ENCODE assay signal across 15 cellular contexts in the genomic region with DNA sequence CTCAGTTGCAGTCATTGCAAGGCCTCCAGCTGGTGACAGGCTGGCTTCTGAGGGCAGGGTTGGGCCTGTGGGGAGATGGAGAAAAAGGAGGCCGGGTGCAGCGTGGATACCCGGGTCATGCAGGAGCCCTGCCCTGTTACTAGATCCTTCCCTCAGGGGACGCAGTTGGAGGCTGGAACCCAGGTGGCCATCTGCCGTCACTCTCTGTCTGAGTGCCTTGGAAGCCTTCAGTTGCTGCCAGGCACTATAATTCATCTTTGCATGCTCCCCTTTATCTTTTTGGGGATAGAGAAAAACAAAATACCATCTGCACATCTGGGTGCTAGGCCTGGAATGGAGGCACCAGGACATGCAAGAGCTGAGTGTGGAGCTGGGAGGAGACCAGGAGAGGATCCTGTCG.
DNase-seq lines count a peak whose midpoint lies in the region; ATAC-seq and TF ChIP-seq lines count a peak whose summit lies in the region.
"Had no signal": no experiment of that assay in that cellular context is flagged by ENCODE, and none has a peak within 500 bp of the region (broad histone marks: within the 10 kb centered on the region; RNA-seq: fewer than 3 reads in every experiment).

No MANE protein-coding gene starts in this region.

- no TSS peak for BruUV-seq in MCF 10A (replicated peaks; lab: Mats Ljungman, UMichigan)

- TF ChIP-seq POLR2A in breast epithelium (IDR thresholded peaks at IDR 0.05) (no peak), uterus (IDR thresholded peaks at IDR 0.05) (no peak)

- H3K27me3 Mint-ChIP-seq in MCF 10A (ENCODE audit: insufficient read depth, unreplicated experiment), result peaks cover 17% of the 10 kb centered on the region
- H3K27me3 Mint-ChIP-seq in glutamatergic neuron (ENCODE audit: unreplicated experiment), result peaks cover 2% of the 10 kb centered on the region
- peaks cover 36 to 38% of the 10 kb centered on the region in 2 donors for H3K27me3 Mint-ChIP-seq in natural killer cell treated with Interleukin-12 subunit alpha and Interleukin-12 subunit beta and Interleukin-15 and Interleukin-18, amount 100 ng/mL, for 72 hours

- H3K27ac Mint-ChIP-seq in MCF 10A (ENCODE audit: low read depth, unreplicated experiment) (peak overlapping the region; percentile 17), glutamatergic neuron (ENCODE audit: unreplicated experiment) (peak overlapping the region; percentile 64)
- peak overlapping the region in 1 of 2 donors; percentile 56 for H3K27ac Mint-ChIP-seq in natural killer cell treated with Interleukin-12 subunit alpha and Interleukin-12 subunit beta and Interleukin-15 and Interleukin-18, amount 100 ng/mL, for 72 hours

- no peaks in the 10 kb centered on the region for H3K4me1 ChIP-seq in breast epithelium
- H3K4me1 ChIP-seq in uterus, result peaks cover 0 to 2% of the 10 kb centered on the region in 2 donors

- no peak overlapping the region for H3K4me3 Mint-ChIP-seq in MCF 10A (ENCODE audit: unreplicated experiment)
- H3K4me3 Mint-ChIP-seq in glutamatergic neuron (ENCODE audit: unreplicated experiment), result peak overlapping the region; percentile 58
- H3K4me3 Mint-ChIP-seq in natural killer cell treated with Interleukin-12 subunit alpha and Interleukin-12 subunit beta and Interleukin-15 and Interleukin-18, amount 100 ng/mL, for 72 hours, result no peak overlapping the region

- POLR2A ChIA-PET in MCF 10A (lab: Yijun Ruan, JAX), result no interaction called here

- CTCF ChIA-PET in MCF 10A (lab: Yijun Ruan, JAX), result interaction anchor here (0.6 kb wide), 1 partner anchor 64 kb away, joined by 3 read pairs; no protein-coding TSS in a partner anchor

- no peaks in the 10 kb centered on the region for H3K27me3 ChIP-seq in breast epithelium
- no peaks in the 10 kb centered on the region for H3K27me3 ChIP-seq in uterus

- H3K4me3 ChIP-seq in breast epithelium, result no peak overlapping the region
- H3K4me3 ChIP-seq in uterus, result no peak overlapping the region
- H3K4me3 ChIP-seq: BLaER1 treated with 17β-estradiol and CSF1 and Interleukin-3, amounts not matched to agents 10 nM and 100 nM had no signal

- no peak for TF ChIP-seq CTCF in MCF 10A (IDR thresholded peaks at IDR 0.05; ENCODE audit: unreplicated experiment)
- no peak for TF ChIP-seq CTCF in breast epithelium (IDR thresholded peaks at IDR 0.05)
- no peak for TF ChIP-seq CTCF in glutamatergic neuron (IDR thresholded peaks at IDR 0.05; ENCODE audit: partially characterized antibody, unreplicated experiment)
- TF ChIP-seq CTCF in uterus (IDR thresholded peaks at IDR 0.05), result no peak

- no peak for ATAC-seq in natural killer cell treated with Interleukin-12 subunit alpha and Interleukin-12 subunit beta and Interleukin-15 and Interleukin-18, amount 100 ng/mL, for 72 hours

- DNase-seq in MCF 10A (ENCODE audit: unreplicated experiment) (no peak), breast epithelium (ENCODE audit: low spot score in 2 of 2) (no peak), NCI-H69 (lab: John Stamatoyannopoulos, UW) (peak; percentile 77), glutamatergic neuron (peak; percentile 61), uterus (no peak), NCI-H526 treated with DMSO at 0.1 percent for 48 hours (lab: John Stamatoyannopoulos, UW) (no peak), T-helper 1 cell (no peak)
- no peak for DNase-seq in natural killer cell treated with Interleukin-12 subunit alpha and Interleukin-12 subunit beta and Interleukin-15 and Interleukin-18, amount 100 ng/mL, for 72 hours (ENCODE audit: low spot score)
- DNase-seq: DMS153, EL, NCI-H146, NCI-H2107, OCI-M1, RPMI8226 had no signal

- H3K27ac ChIP-seq in breast epithelium (no peak overlapping the region), uterus (peak overlapping the region; percentile 44 to 75)
- H3K27ac ChIP-seq: BLaER1 treated with 17β-estradiol and CSF1 and Interleukin-3, amounts not matched to agents 10 nM and 100 nM had no signal

- H3K4me1 Mint-ChIP-seq in MCF 10A (ENCODE audit: insufficient read depth, unreplicated experiment), result peaks cover 9% of the 10 kb centered on the region
- peaks cover 24% of the 10 kb centered on the region for H3K4me1 Mint-ChIP-seq in glutamatergic neuron (ENCODE audit: low read depth, unreplicated experiment)
- peaks cover 14 to 16% of the 10 kb centered on the region in 2 donors for H3K4me1 Mint-ChIP-seq in natural killer cell treated with Interleukin-12 subunit alpha and Interleukin-12 subunit beta and Interleukin-15 and Interleukin-18, amount 100 ng/mL, for 72 hours (ENCODE audit: low read depth in 2 of 2)

- intact Hi-C loops in MCF 10A (cut with micrococcal nuclease) (no loop called here), breast epithelium (cut with DNase I; ENCODE audit: low total_unique reads) (no loop called here), uterus (cut with DNase I; ENCODE audit: low total_unique reads) (no loop called here)

- H3K9me3 ChIP-seq in breast epithelium (no peaks in the 10 kb centered on the region), uterus (no peaks in the 10 kb centered on the region)

- H3K36me3 Mint-ChIP-seq in MCF 10A (ENCODE audit: insufficient read depth, unreplicated experiment), result no peaks in the 10 kb centered on the region
- H3K36me3 Mint-ChIP-seq in glutamatergic neuron (ENCODE audit: unreplicated experiment), result no peaks in the 10 kb centered on the region
- H3K36me3 Mint-ChIP-seq in natural killer cell treated with Interleukin-12 subunit alpha and Interleukin-12 subunit beta and Interleukin-15 and Interleukin-18, amount 100 ng/mL, for 72 hours, result no peaks in the 10 kb centered on the region

- no peaks in the 10 kb centered on the region for H3K9me3 Mint-ChIP-seq in MCF 10A (ENCODE audit: unreplicated experiment)
- H3K9me3 Mint-ChIP-seq in glutamatergic neuron (ENCODE audit: unreplicated experiment), result peaks cover 7% of the 10 kb centered on the region
- H3K9me3 Mint-ChIP-seq in natural killer cell treated with Interleukin-12 subunit alpha and Interleukin-12 subunit beta and Interleukin-15 and Interleukin-18, amount 100 ng/mL, for 72 hours, result peaks cover 2% of the 10 kb centered on the region

- H3K36me3 ChIP-seq in breast epithelium, result no peaks in the 10 kb centered on the region
- no peaks in the 10 kb centered on the region for H3K36me3 ChIP-seq in uterus
- H3K36me3 ChIP-seq: BLaER1 treated with 17β-estradiol and CSF1 and Interleukin-3, amounts not matched to agents 10 nM and 100 nM had no signal

Comparison
In these comparisons a context has a peak if more than half of its experiments do, and no peak if none do; other contexts are left out.
1. DNase-seq: peak in NCI-H69 (single experiment) and glutamatergic neuron (single experiment); none in MCF 10A (single experiment), breast epithelium (0 of 2), uterus (0 of 2), NCI-H526 treated with DMSO at 0.1 percent for 48 hours (single experiment), natural killer cell treated with Interleukin-12 subunit alpha and Interleukin-12 subunit beta and Interleukin-15 and Interleukin-18, amount 100 ng/mL, for 72 hours (single experiment) and T-helper 1 cell (0 of 5).
2. H3K27ac ChIP-seq: peak in uterus (2 of 2); none in breast epithelium (0 of 2).